In genomic region chr13:29510698-29511438, GRCh38 we compare ENCODE assay signal across 20 cellular contexts.
"Had no signal": no experiment of that assay in that cellular context is flagged by ENCODE, and none has a peak within 500 bp of the region (broad histone marks: within the 10 kb centered on the region; RNA-seq: fewer than 3 reads in every experiment).

No MANE protein-coding gene starts in this region.

- H3K9me3 ChIP-seq: gastrocnemius medialis, heart left ventricle, right atrium auricular region had no signal

- H3K4me1 Mint-ChIP-seq: activated naive CD8-positive, alpha-beta T cell treated with anti-CD3 and anti-CD28 coated beads, Interleukin-2, amount 10 ng/mL, durations not matched to agents 7 days and 5 days; endodermal cell; WTC11 had no signal

- H3K4me3 Mint-ChIP-seq: activated naive CD8-positive, alpha-beta T cell treated with anti-CD3 and anti-CD28 coated beads, Interleukin-2, amount 10 ng/mL, durations not matched to agents 7 days and 5 days; activated T-cell treated with anti-CD3 and anti-CD28 coated beads, Interleukin-2, amount 50 U/mL, for 72 hours; endodermal cell; immature natural killer cell; natural killer cell; WTC11 had no signal

- H3K27ac ChIP-seq: gastrocnemius medialis, heart left ventricle, right atrium auricular region had no signal

- H3K9me3 Mint-ChIP-seq: activated naive CD8-positive, alpha-beta T cell treated with anti-CD3 and anti-CD28 coated beads, Interleukin-2, amount 10 ng/mL, durations not matched to agents 7 days and 5 days; activated T-cell treated with anti-CD3 and anti-CD28 coated beads, Interleukin-2, amount 50 U/mL, for 72 hours; endodermal cell; immature natural killer cell; natural killer cell; WTC11 had no signal

- DNase-seq: activated CD4-positive, alpha-beta T cell treated with anti-CD3 and anti-CD28 coated beads for 4 hours; activated CD8-positive, alpha-beta memory T cell treated with anti-CD3 and anti-CD28 coated beads, Interleukin-2, amount 50 U/mL, for 48 hours; activated gamma-delta T cell treated with Interleukin-2 at 50 U/mL for 16 hours; activated naive CD8-positive, alpha-beta T cell treated with anti-CD3 and anti-CD28 coated beads, Interleukin-2, amount 10 ng/mL, durations not matched to agents 7 days and 5 days; activated T-cell treated with anti-CD3 and anti-CD28 coated beads, Interleukin-2, amount 50 U/mL, for 72 hours; aorta; dorsolateral prefrontal cortex; endodermal cell; erythroblast; gastrocnemius medialis; heart left ventricle; immature natural killer cell; mesenchymal stem cell; natural killer cell; small intestine; T-helper 2 cell had no signal

- ATAC-seq: activated T-cell treated with anti-CD3 and anti-CD28 coated beads, Interleukin-2, amount 50 U/mL, for 72 hours; gastrocnemius medialis; heart left ventricle; natural killer cell; WTC11 had no signal

- H3K4me3 ChIP-seq: cardiac muscle cell, gastrocnemius medialis, heart left ventricle, right atrium auricular region had no signal

- H3K27me3 Mint-ChIP-seq: activated naive CD8-positive, alpha-beta T cell treated with anti-CD3 and anti-CD28 coated beads, Interleukin-2, amount 10 ng/mL, durations not matched to agents 7 days and 5 days had no signal

- H3K36me3 ChIP-seq: gastrocnemius medialis had no signal

- H3K27ac Mint-ChIP-seq: activated naive CD8-positive, alpha-beta T cell treated with anti-CD3 and anti-CD28 coated beads, Interleukin-2, amount 10 ng/mL, durations not matched to agents 7 days and 5 days; natural killer cell; WTC11 had no signal

- FAIRE-seq: small intestine, urothelium cell line had no signal

- H3K36me3 Mint-ChIP-seq: natural killer cell had no signal

- H3K27me3 ChIP-seq: cardiac muscle cell, right atrium auricular region had no signal
